Comparison of ENCODE assay signal across 14 cellular contexts in genomic region chr3:55621026-55621422, GRCh38.
"Had no signal": no experiment of that assay in that cellular context is flagged by ENCODE, and none has a peak within 500 bp of the region (broad histone marks: within the 10 kb centered on the region; RNA-seq: fewer than 3 reads in every experiment).

No MANE protein-coding gene starts in this region.

- H3K27me3 ChIP-seq: upper lobe of left lung had no signal

- H3K4me3 ChIP-seq: suprapubic skin, upper lobe of left lung had no signal

- H3K9me3 ChIP-seq: suprapubic skin, upper lobe of left lung had no signal

- H3K27ac ChIP-seq: suprapubic skin, upper lobe of left lung had no signal

- ATAC-seq: left ventricle myocardium superior; natural killer cell treated with Interleukin-12 subunit alpha and Interleukin-12 subunit beta and Interleukin-15 and Interleukin-18, amount 100 ng/mL, for 72 hours; right cardiac atrium had no signal

- H3K36me3 ChIP-seq: suprapubic skin, upper lobe of left lung had no signal

- DNase-seq: activated CD4-positive, alpha-beta T cell treated with anti-CD3 and anti-CD28 coated beads, Interleukin-2, amount 50 U/mL, for 1 hour; activated CD4-positive, CD25-positive, alpha-beta regulatory T cell; activated naive CD4-positive, alpha-beta T cell; activated naive CD8-positive, alpha-beta T cell treated with anti-CD3 and anti-CD28 coated beads, Interleukin-2, amount 10 ng/mL, durations not matched to agents 7 days and 5 days; activated T-cell treated with anti-CD3 and anti-CD28 coated beads for 4 hours; cortex of kidney; effector CD8-positive, alpha-beta T cell; foreskin fibroblast; kidney glomerular epithelial cell; left ventricle myocardium superior; right cardiac atrium; upper lobe of left lung had no signal

- H3K4me1 ChIP-seq: suprapubic skin, upper lobe of left lung had no signal
